8 cellular contexts compared by ENCODE assay signal in the genomic region with DNA sequence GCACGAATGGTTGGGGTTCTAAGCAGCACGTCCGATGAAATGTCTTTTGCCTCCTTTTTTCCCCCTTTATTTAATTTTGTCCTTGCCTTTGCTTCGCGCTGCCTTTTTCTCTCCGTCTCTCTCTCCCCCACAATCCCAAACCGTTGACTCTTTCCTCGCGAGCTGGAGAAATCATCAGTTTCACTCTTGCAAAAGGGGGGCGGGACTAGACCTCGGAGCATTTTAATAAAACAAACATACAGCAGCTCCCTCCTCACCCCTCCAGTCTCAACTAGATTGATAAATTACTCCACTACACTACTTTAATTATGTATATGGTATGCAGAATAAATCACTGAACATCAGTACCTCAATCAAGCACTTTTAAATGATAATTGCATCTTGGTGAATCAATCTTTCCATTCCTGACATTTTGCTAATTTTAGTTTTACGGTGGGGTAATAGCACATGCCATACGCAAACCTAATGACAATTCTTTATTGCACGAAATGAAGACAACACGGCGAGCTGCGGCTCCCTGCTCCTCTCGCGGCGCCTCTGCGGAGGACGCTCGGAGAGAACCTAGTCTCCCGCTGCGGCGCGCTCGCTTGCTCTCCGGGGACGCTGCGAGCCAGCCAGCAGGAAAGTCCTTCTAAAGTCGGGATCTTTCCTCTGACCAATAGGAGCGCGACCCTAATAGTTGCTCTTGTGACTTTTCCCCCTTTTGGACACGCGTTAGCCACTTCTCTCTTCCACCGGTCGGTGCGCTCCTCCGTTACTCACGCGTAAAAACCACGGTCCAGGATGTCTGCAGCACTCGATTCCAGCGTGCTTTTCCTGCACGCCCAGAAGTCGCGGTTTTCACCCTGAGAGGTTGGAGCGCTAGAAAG. TPM values are rescaled to one million over a fixed set of nuclear protein-coding genes. Genes with fewer than 3 reads are reported as not detected.
DNase-seq lines count a peak whose midpoint lies in the region; ATAC-seq and TF ChIP-seq lines count a peak whose summit lies in the region.

No MANE protein-coding gene starts in this region.

- H3K27ac Mint-ChIP-seq in T-helper 17 cell = peak overlapping the region; percentile 37

- H3K27me3 Mint-ChIP-seq in T-helper 17 cell = peaks cover 36% of the 10 kb centered on the region

- H3K4me1 Mint-ChIP-seq in T-helper 17 cell = peaks cover 23% of the 10 kb centered on the region

- in situ Hi-C loops in Caki2 (cut with HindIII; ENCODE audit: low pct_unique_long_range_greater_than_20kb, low sequenced_read_pairs) = no loop called here

- H4K20me1 ChIP-seq in MM.1S (ENCODE audit: insufficient read depth, low read length) = no peaks in the 10 kb centered on the region

- intact Hi-C loops in lower lobe of right lung (cut with DNase I) = no loop called here

- H3K27ac ChIP-seq in MM.1S (ENCODE audit: low read length) = peak overlapping the region; percentile 96
- H3K27ac ChIP-seq in lower lobe of right lung = peak overlapping the region; percentile 86
- H3K27ac ChIP-seq in subcutaneous abdominal adipose tissue (ENCODE audit: low read depth, low read length) = peak overlapping the region; percentile 85

- peak; percentile 22 for ATAC-seq in GM21423 (IDR thresholded peaks at IDR 0.05; ENCODE audit: unreplicated experiment)
- peak; percentile 52 for ATAC-seq in T-helper 17 cell
- ATAC-seq in lower lobe of right lung = peak; percentile 75 to 78

- H3K4me2 ChIP-seq in MM.1S (ENCODE audit: low read depth, low read length) = peak overlapping the region; percentile 60

- no peaks in the 10 kb centered on the region for H3K9me2 ChIP-seq in MM.1S (replicated peaks; ENCODE audit: insufficient read depth, low read length)

- peaks cover 6% of the 10 kb centered on the region; the same call in 1 of the 2 replicates for H3K36me3 ChIP-seq in MM.1S (replicated peaks; ENCODE audit: insufficient read depth, low read length)
- no peaks in the 10 kb centered on the region for H3K36me3 ChIP-seq in endocrine pancreas (ENCODE audit: control insufficient read depth, insufficient read depth, low read length)
- H3K36me3 ChIP-seq in lower lobe of right lung = no peaks in the 10 kb centered on the region
- H3K36me3 ChIP-seq in subcutaneous abdominal adipose tissue (ENCODE audit: control insufficient read depth in 5 of 5, insufficient read depth in 5 of 5, low read length in 5 of 5) = no peaks in the 10 kb centered on the region

- H3K4me1 ChIP-seq in MM.1S (ENCODE audit: low read length) = no peaks in the 10 kb centered on the region
- no peaks in the 10 kb centered on the region for H3K4me1 ChIP-seq in endocrine pancreas (ENCODE audit: control insufficient read depth, insufficient read depth, low read length)
- peaks cover 25% of the 10 kb centered on the region for H3K4me1 ChIP-seq in lower lobe of right lung
- H3K4me1 ChIP-seq in subcutaneous abdominal adipose tissue (ENCODE audit: control insufficient read depth in 5 of 5, insufficient read depth in 5 of 5, low read length in 5 of 5) = peaks cover 0 to 39% (median 30%) of the 10 kb centered on the region in 5 donors

- H3K27me3 ChIP-seq in MM.1S (replicated peaks; ENCODE audit: insufficient read depth, low read length) = no peaks in the 10 kb centered on the region
- peaks cover 4% of the 10 kb centered on the region for H3K27me3 ChIP-seq in endocrine pancreas (ENCODE audit: control insufficient read depth, insufficient read depth, low read length)
- H3K27me3 ChIP-seq in lower lobe of right lung (ENCODE audit: low read depth) = no peaks in the 10 kb centered on the region
- no peaks in the 10 kb centered on the region for H3K27me3 ChIP-seq in subcutaneous abdominal adipose tissue (ENCODE audit: control insufficient read depth in 5 of 5, insufficient read depth in 4 of 5, low read length in 5 of 5)

- peak overlapping the region; percentile 95 for H3K9ac ChIP-seq in MM.1S (ENCODE audit: low read length)
- H3K9ac ChIP-seq in endocrine pancreas (ENCODE audit: control insufficient read depth, insufficient read depth, low read length) = peak overlapping the region; percentile 13
- H3K9ac ChIP-seq in subcutaneous abdominal adipose tissue (ENCODE audit: low read length in 5 of 5) = peak overlapping the region; percentile 57 to 80 (median 74)

- peaks cover 98% of the 10 kb centered on the region for H3K79me2 ChIP-seq in MM.1S (ENCODE audit: low read length)

- no peak for TF ChIP-seq CTCF in MM.1S (IDR thresholded peaks at IDR 0.05; ENCODE audit: low read length)
- no peak for TF ChIP-seq CTCF in lower lobe of right lung (IDR thresholded peaks at IDR 0.05)

- H3K9me3 ChIP-seq in MM.1S (replicated peaks; ENCODE audit: insufficient read depth, low read length) (no peaks in the 10 kb centered on the region), T-helper 17 cell (ENCODE audit: control insufficient read depth, low read length, poor library complexity, severe bottlenecking) (no peaks in the 10 kb centered on the region), endocrine pancreas (ENCODE audit: control insufficient read depth, low read length) (no peaks in the 10 kb centered on the region), lower lobe of right lung (no peaks in the 10 kb centered on the region), subcutaneous abdominal adipose tissue (ENCODE audit: control insufficient read depth in 5 of 5, low read length in 5 of 5) (no peaks in the 10 kb centered on the region)

- peak overlapping the region; percentile 89 for H3K4me3 Mint-ChIP-seq in T-helper 17 cell

- H3K4me3 ChIP-seq in MM.1S (ENCODE audit: low read length) (peak overlapping the region; percentile 79), endocrine pancreas (ENCODE audit: control insufficient read depth, insufficient read depth, low read length) (peak overlapping the region; percentile 88), lower lobe of right lung (peak overlapping the region; percentile 65), subcutaneous abdominal adipose tissue (ENCODE audit: low read depth in 1 of 5, low read length in 5 of 5) (peak overlapping the region; percentile 83 to 97 (median 87))

- peaks cover 5% of the 10 kb centered on the region for H3K36me3 Mint-ChIP-seq in T-helper 17 cell (ENCODE audit: low read depth)

- DNase-seq in Caki2 (ENCODE audit: low read depth) (peak; percentile 47), MM.1S (peak; percentile 84), T-helper 17 cell (no peak), lower lobe of right lung (peak; percentile 75), T-helper 9 cell (no peak)

- no peak overlapping the region for H2AFZ ChIP-seq in MM.1S (ENCODE audit: low read length)

- H3F3A ChIP-seq in MM.1S (ENCODE audit: insufficient read depth, low read length) = peaks cover 58% of the 10 kb centered on the region

RNA-seq across cellular contexts. Expression of a gene that starts 0.8 kb away (rescaled TPM):
- total RNA-seq in Caki2 (2014; rRNA removed; shearing (Covaris generic); ENCODE audit: low replicate concordance) = 0.24 and 3.6 TPM in 2 replicates
- 10 to 100 TPM; 10.9 to 11.9 TPM for total RNA-seq in T-helper 17 cell
- total RNA-seq in lower lobe of right lung = 42.0 TPM

Comparison
In these comparisons a context has a peak if more than half of its experiments do, and no peak if none do; other contexts are left out.
1. DNase-seq: peak in Caki2 (single experiment), MM.1S (single experiment) and lower lobe of right lung (single experiment); none in T-helper 17 cell (0 of 3) and T-helper 9 cell (single experiment).
2. ATAC-seq: peak in every context shown above with its lines; median percentile 76 in lower lobe of right lung; 52 in T-helper 17 cell; 22 in GM21423.
3. H3K9ac ChIP-seq: peak in every context shown above with its lines; median percentile 95 in MM.1S; 74 in subcutaneous abdominal adipose tissue; 13 in endocrine pancreas.
4. Peak in every context shown above with its lines, with median percentiles within 50 percentile points of each other: H3K27ac ChIP-seq and H3K4me3 ChIP-seq.